ENCODE assay signal across 5 cellular contexts in genomic region chr16:66236301-66236700, GRCh38.
"Had no signal": no experiment of that assay in that cellular context is flagged by ENCODE, and none has a peak within 500 bp of the region (broad histone marks: within the 10 kb centered on the region; RNA-seq: fewer than 3 reads in every experiment).

No MANE protein-coding gene starts in this region.

- H3K4me1 Mint-ChIP-seq: GM23338 had no signal

- H3K4me3 Mint-ChIP-seq: GM23338, H9 had no signal

- H2AFZ ChIP-seq: GM23338 had no signal

- DNase-seq: H9, HCEC 1CT, IMR-90 had no signal

- ATAC-seq: GM23338, K562 had no signal

- H3K4me3 ChIP-seq: GM23338, K562 had no signal

- H3K4me2 ChIP-seq: GM23338 had no signal

- H3K27ac Mint-ChIP-seq: GM23338 had no signal

- H3K9me3 Mint-ChIP-seq: GM23338 had no signal
